24 cellular contexts compared by ENCODE assay signal in the genomic region with DNA sequence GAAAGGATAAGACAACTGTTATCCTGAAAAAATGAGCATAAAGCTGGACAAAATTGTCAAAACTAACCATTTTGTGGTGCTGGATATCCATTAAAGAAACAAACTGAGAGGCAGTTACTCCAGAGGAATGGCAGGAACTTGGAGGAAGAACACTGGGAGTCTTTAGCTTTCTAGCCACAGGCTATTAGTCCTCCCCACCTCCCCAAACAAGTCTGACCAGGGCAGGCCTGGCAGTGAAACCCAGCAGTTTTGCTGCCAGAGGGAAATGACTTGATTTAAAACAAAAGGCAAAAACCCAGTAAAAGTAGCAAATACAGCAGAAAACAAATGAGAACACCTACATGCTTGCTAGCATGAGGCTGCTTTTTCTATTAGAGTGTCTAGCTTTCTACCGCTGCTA. TPM values are rescaled to one million over a fixed set of nuclear protein-coding genes. Genes with fewer than 3 reads are reported as not detected.
DNase-seq lines count a peak whose midpoint lies in the region; ATAC-seq and TF ChIP-seq lines count a peak whose summit lies in the region.
"Had no signal": no experiment of that assay in that cellular context is flagged by ENCODE, and none has a peak within 500 bp of the region (broad histone marks: within the 10 kb centered on the region; RNA-seq: fewer than 3 reads in every experiment).

No MANE protein-coding gene starts in this region.

- no peak overlapping the region for H2BK20ac ChIP-seq in H9 (ENCODE audit: low read depth, low read length, poor library complexity, severe bottlenecking)

- TF ChIP-seq CTCF in H9 (conservative IDR thresholded peaks at IDR 0.05): no peak
- no peak for TF ChIP-seq CTCF in VCaP (conservative IDR thresholded peaks at IDR 0.05)

- no peaks in the 10 kb centered on the region for H4K20me1 ChIP-seq in H9 (ENCODE audit: control insufficient read depth, insufficient read depth, insufficient read length)

- H3K4me3 Mint-ChIP-seq in H9: no peak overlapping the region
- no peak overlapping the region for H3K4me3 Mint-ChIP-seq in T-helper 17 cell
- H3K4me3 Mint-ChIP-seq: CD4-positive, alpha-beta T cell; IgD-negative memory B cell; T-cell had no signal

- H2AK5ac ChIP-seq in H9 (ENCODE audit: insufficient read length, low read length) (no peak overlapping the region), trophoblast cell (ENCODE audit: low read length) (no peak overlapping the region)

- no peak overlapping the region for H3K27ac ChIP-seq in H9 (ENCODE audit: insufficient read length, low read depth, low read length)
- peak overlapping the region; percentile 79 for H3K27ac ChIP-seq in VCaP
- H3K27ac ChIP-seq in epithelial cell of prostate: no peak overlapping the region
- peak overlapping the region; percentile 90 for H3K27ac ChIP-seq in trophoblast cell (ENCODE audit: low read depth, low read length)
- H3K27ac ChIP-seq: adrenal gland, esophagus squamous epithelium, neutrophil, right atrium auricular region, upper lobe of right lung had no signal

- H3K18ac ChIP-seq in H9 (ENCODE audit: insufficient read length, low read depth, low read length) (no peak overlapping the region), trophoblast cell (ENCODE audit: low read length) (no peak overlapping the region)

- H3K23ac ChIP-seq in H9 (ENCODE audit: insufficient read length, low read depth, low read length) (no peak overlapping the region), trophoblast cell (ENCODE audit: low read length) (no peak overlapping the region)

- H3K4me2 ChIP-seq in H9 (ENCODE audit: insufficient read depth, insufficient read length, low read length) (no peak overlapping the region), trophoblast cell (ENCODE audit: low read length) (peak overlapping the region; percentile 38)

- H2BK15ac ChIP-seq in H9 (ENCODE audit: low read depth, low read length): no peak overlapping the region

- H4K8ac ChIP-seq in H9 (replicated peaks; ENCODE audit: insufficient read length, low read depth, low read length) (no peak overlapping the region), trophoblast cell (ENCODE audit: low read depth, low read length) (no peak overlapping the region)

- no peak overlapping the region for H2BK120ac ChIP-seq in H9 (ENCODE audit: low read depth, low read length, poor library complexity, severe bottlenecking)
- no peak overlapping the region for H2BK120ac ChIP-seq in trophoblast cell (ENCODE audit: insufficient read depth, low read length, poor library complexity)

- H3T11ph ChIP-seq in H9 (ENCODE audit: low read length): no peak overlapping the region

- H3K4ac ChIP-seq in H9 (ENCODE audit: low read depth, low read length) (no peak overlapping the region), trophoblast cell (ENCODE audit: low read depth, low read length) (no peak overlapping the region)

- no peaks in the 10 kb centered on the region for H3K79me2 ChIP-seq in H9 (ENCODE audit: insufficient read depth, low read length)
- no peaks in the 10 kb centered on the region for H3K79me2 ChIP-seq in trophoblast cell (ENCODE audit: control insufficient read depth, insufficient read depth, low read length, poor library complexity)

- no peaks in the 10 kb centered on the region for H3K9me3 Mint-ChIP-seq in H9
- H3K9me3 Mint-ChIP-seq: CD4-positive, alpha-beta T cell; IgD-negative memory B cell; T-cell had no signal

- H3K14ac ChIP-seq in H9 (ENCODE audit: insufficient read depth, low read length): no peak overlapping the region
- no peak overlapping the region for H3K14ac ChIP-seq in trophoblast cell (ENCODE audit: low read length)

- H4K12ac ChIP-seq in trophoblast cell (ENCODE audit: low read depth, low read length): no peak overlapping the region

- H3K4me1 ChIP-seq in H9 (ENCODE audit: insufficient read depth, low read length) (no peaks in the 10 kb centered on the region; the same call in 1 of the 2 replicates), trophoblast cell (ENCODE audit: control insufficient read depth in 1 of 2, insufficient read depth in 2 of 2, low read length in 2 of 2) (peaks cover 11 to 17% of the 10 kb centered on the region in 2 experiments)
- H3K4me1 ChIP-seq: adrenal gland, right atrium auricular region, upper lobe of right lung had no signal

- H2BK12ac ChIP-seq in H9 (ENCODE audit: insufficient read length, low read depth, low read length): no peak overlapping the region
- H2BK12ac ChIP-seq in trophoblast cell (ENCODE audit: low read length): no peak overlapping the region

- H4K5ac ChIP-seq in H9 (ENCODE audit: insufficient read length, low read depth, low read length): no peak overlapping the region

- H2BK5ac ChIP-seq in H9 (ENCODE audit: insufficient read length, low read length) (no peak overlapping the region), trophoblast cell (ENCODE audit: low read depth, low read length, poor library complexity) (no peak overlapping the region)

- peaks cover 12 to 18% of the 10 kb centered on the region in 2 experiments for H3K4me1 Mint-ChIP-seq in H9
- H3K4me1 Mint-ChIP-seq in T-helper 17 cell: no peaks in the 10 kb centered on the region
- H3K4me1 Mint-ChIP-seq: IgD-negative memory B cell, T-cell had no signal

- H3K9ac ChIP-seq in H9 (ENCODE audit: extremely low read depth, insufficient read length, low read length) (no peak overlapping the region), trophoblast cell (ENCODE audit: low read length) (no peak overlapping the region)

- H3K27me3 ChIP-seq in H9 (ENCODE audit: insufficient read depth, low read length) (no peaks in the 10 kb centered on the region), trophoblast cell (ENCODE audit: insufficient read depth, low read length) (no peaks in the 10 kb centered on the region)
- H3K27me3 ChIP-seq: adrenal gland, esophagus squamous epithelium, neutrophil, right atrium auricular region, upper lobe of right lung had no signal

- peaks cover 2 to 3% of the 10 kb centered on the region in 2 experiments for H3K36me3 ChIP-seq in trophoblast cell (ENCODE audit: control insufficient read depth in 1 of 2, insufficient read depth in 2 of 2, low read length in 2 of 2)
- H3K36me3 ChIP-seq: adrenal gland, neutrophil, right atrium auricular region had no signal

- no peak overlapping the region for H3K56ac ChIP-seq in H9 (ENCODE audit: insufficient read length, low read depth, low read length)

- DNase-seq in H9: no peak
- peak; percentile 24 for DNase-seq in epithelial cell of prostate (ENCODE audit: low read depth, low spot score)
- peak; percentile 74 to 85 for DNase-seq in trophoblast cell
- DNase-seq in T-helper 17 cell: no peak
- DNase-seq: activated CD4-positive, alpha-beta T cell treated with anti-CD3 and anti-CD28 coated beads, Interleukin-2, amount 50 U/mL, for 1 hour; activated CD8-positive, alpha-beta memory T cell treated with anti-CD3 and anti-CD28 coated beads, Interleukin-2, amount 50 U/mL, for 48 hours; activated gamma-delta T cell; adrenal gland; caudate nucleus; CD4-positive, alpha-beta T cell; DMS79; esophagus squamous epithelium; MM.1S; NCI-H748 treated with DMSO at 0.1 percent for 48 hours; SHP77 treated with DMSO at 0.1 percent for 48 hours; T-cell; upper lobe of right lung had no signal

- H3K9me3 ChIP-seq in H9 (ENCODE audit: control insufficient read depth, low read depth, low read length) (no peaks in the 10 kb centered on the region), trophoblast cell (ENCODE audit: insufficient read depth, low read depth, low read length) (no peaks in the 10 kb centered on the region), T-helper 17 cell (ENCODE audit: control insufficient read depth, low read length, poor library complexity, severe bottlenecking) (no peaks in the 10 kb centered on the region)
- H3K9me3 ChIP-seq: adrenal gland, esophagus squamous epithelium, neutrophil, right atrium auricular region, upper lobe of right lung had no signal

- no CpG with 5 or more reads among the region's 1 CpG for WGBS in H9 (ENCODE audit: extremely low coverage, insufficient read length, low lambda C conversion rate)
- WGBS in trophoblast cell (ENCODE audit: extremely low coverage, insufficient coverage, insufficient read length): no CpG with 5 or more reads among the region's 1 CpG

- H2AFZ ChIP-seq in H9 (ENCODE audit: low read length) (no peak overlapping the region), trophoblast cell (ENCODE audit: insufficient read depth, low read length, poor library complexity) (no peak overlapping the region)

- H3K23me2 ChIP-seq in H9 (ENCODE audit: insufficient read length, low read depth, low read length, poor library complexity, severe bottlenecking): no peaks in the 10 kb centered on the region

- no peaks in the 10 kb centered on the region for H3K79me1 ChIP-seq in H9 (ENCODE audit: insufficient read depth, low read depth, low read length, poor library complexity, severe bottlenecking)
- H3K79me1 ChIP-seq in trophoblast cell (ENCODE audit: low read length): peaks cover 6% of the 10 kb centered on the region

- ATAC-seq in T-helper 17 cell (no peak), GM21825 (IDR thresholded peaks at IDR 0.05; ENCODE audit: unreplicated experiment) (no peak), HG02885 (IDR thresholded peaks at IDR 0.05; ENCODE audit: poor library complexity, unreplicated experiment) (no peak), GM18868 (IDR thresholded peaks at IDR 0.05; ENCODE audit: unreplicated experiment) (no peak)
- ATAC-seq: T-cell, upper lobe of right lung had no signal

- no peak overlapping the region for H4K91ac ChIP-seq in H9 (ENCODE audit: insufficient read length, low read depth, low read length)
- no peak overlapping the region for H4K91ac ChIP-seq in trophoblast cell (ENCODE audit: low read depth, low read length)

- peak overlapping the region in 2 of 3 experiments; percentile 50 to 74; a peak in 2 of 7 replicates for H3K27ac Mint-ChIP-seq in H9
- no peak overlapping the region for H3K27ac Mint-ChIP-seq in T-helper 17 cell
- H3K27ac Mint-ChIP-seq: CD4-positive, alpha-beta T cell; IgD-negative memory B cell; T-cell had no signal

- H3K36me3 Mint-ChIP-seq in H9 (ENCODE audit: insufficient read depth in 1 of 3, low read depth in 3 of 3) (peaks cover 17 to 25% (median 21%) of the 10 kb centered on the region in 3 experiments; a peak in 6 of 7 replicates), T-helper 17 cell (ENCODE audit: low read depth) (no peaks in the 10 kb centered on the region)
- H3K36me3 Mint-ChIP-seq: IgD-negative memory B cell had no signal

- H3K27me3 Mint-ChIP-seq in H9 (ENCODE audit: low read depth): no peaks in the 10 kb centered on the region
- H3K27me3 Mint-ChIP-seq in T-helper 17 cell: no peaks in the 10 kb centered on the region
- H3K27me3 Mint-ChIP-seq: CD4-positive, alpha-beta T cell; IgD-negative memory B cell; T-cell had no signal

- no peak overlapping the region for H3K4me3 ChIP-seq in trophoblast cell (ENCODE audit: low read depth, low read length)
- H3K4me3 ChIP-seq: adrenal gland, esophagus squamous epithelium, right atrium auricular region, upper lobe of right lung had no signal

RNA-seq across cellular contexts. Expression of gene OSBPL1A, which starts 34.9 kb away (rescaled TPM):
- total RNA-seq in H9 (2021) (32.0 and 33.9 TPM in 2 replicates), T-helper 17 cell (1 to 10 TPM; 6.8 to 7.1 TPM)
- polyA plus RNA-seq in trophoblast cell (2013): 31.6 and 33.4 TPM in 2 replicates

Comparison
In these comparisons a context has a peak if more than half of its experiments do, and no peak if none do; other contexts are left out.
1. DNase-seq: peak in epithelial cell of prostate (single experiment) and trophoblast cell (2 of 2); none in H9 (single experiment) and T-helper 17 cell (0 of 3).
2. H3K27ac ChIP-seq: peak in VCaP (single experiment) and trophoblast cell (single experiment); none in H9 (single experiment) and epithelial cell of prostate (single experiment).